Comparison of ENCODE assay signal across 27 cellular contexts in the genomic region with DNA sequence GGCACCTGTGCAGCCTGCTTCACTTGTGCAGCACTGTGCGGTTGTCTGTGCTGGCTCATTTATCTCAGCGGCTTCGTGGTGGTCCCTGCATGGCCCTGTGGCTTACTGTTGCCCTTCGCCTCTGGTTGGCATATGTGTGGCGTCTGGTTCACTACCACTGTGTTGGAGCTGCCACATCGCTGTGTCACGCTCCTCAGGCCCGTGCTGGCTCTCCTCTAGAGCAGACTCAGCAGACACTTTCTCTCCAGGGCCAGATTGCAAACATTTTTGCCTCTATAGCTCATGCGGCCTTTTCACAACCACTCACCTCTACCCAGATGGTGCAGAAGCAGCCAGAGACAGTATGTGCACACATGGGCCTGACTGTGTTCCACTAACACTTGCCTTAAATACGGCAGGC.
"Had no signal": no experiment of that assay in that cellular context is flagged by ENCODE, and none has a peak within 500 bp of the region (broad histone marks: within the 10 kb centered on the region; RNA-seq: fewer than 3 reads in every experiment).

No MANE protein-coding gene starts in this region.

- H3K27ac ChIP-seq: coronary artery, esophagus squamous epithelium, gastroesophageal sphincter, heart left ventricle, neutrophil, parathyroid adenoma, SK-N-MC, skin epidermis, thoracic aorta, upper lobe of left lung, VCaP had no signal

- H3K4me3 ChIP-seq: coronary artery, esophagus squamous epithelium, gastroesophageal sphincter, heart left ventricle, SK-N-MC, skin epidermis, thoracic aorta, upper lobe of left lung had no signal

- H3K27me3 ChIP-seq: esophagus squamous epithelium, gastroesophageal sphincter, heart left ventricle, neutrophil, upper lobe of left lung had no signal

- ATAC-seq: activated CD4-positive, CD25-positive, alpha-beta regulatory T cell treated with anti-CD3 and anti-CD28 coated beads, Interleukin-2, amount 50 U/mL, for 24 hours; activated T-cell treated with anti-CD3 and anti-CD28 coated beads, Interleukin-2, amount 50 U/mL, for 4 hours; gastroesophageal sphincter; natural killer cell treated with Interleukin-12 subunit alpha and Interleukin-12 subunit beta and Interleukin-15 and Interleukin-18, amount 100 ng/mL, for 72 hours; T-helper 17 cell had no signal

- H3K27ac Mint-ChIP-seq: activated CD4-positive, alpha-beta memory T cell treated with anti-CD3 and anti-CD28 coated beads, Interleukin-2, amount 10 ng/mL, durations not matched to agents 7 days and 5 days; activated CD4-positive, alpha-beta T cell treated with anti-CD3 and anti-CD28 coated beads, Interleukin-2, amount 10 ng/mL, durations not matched to agents 24 days and 14 days; activated naive CD4-positive, alpha-beta T cell treated with anti-CD3 and anti-CD28 coated beads, Interleukin-2, amount 50 U/mL, for 24 hours; activated T-helper 2 cell treated with anti-CD3 and anti-CD28 coated beads, Interferon-gamma antibody, Interleukin-2, Interleukin-4, amounts not matched to agents 10 μg/mL and 5 μg/mL and 100 μg/mL, durations not matched to agents 14 hours and 24 hours and 36 hours; endodermal cell; natural killer cell treated with Interleukin-12 subunit alpha and Interleukin-12 subunit beta and Interleukin-15 and Interleukin-18, amount 100 ng/mL, for 72 hours had no signal

- H3K27me3 Mint-ChIP-seq: activated CD4-positive, alpha-beta memory T cell treated with anti-CD3 and anti-CD28 coated beads, Interleukin-2, amount 10 ng/mL, durations not matched to agents 7 days and 5 days; activated CD4-positive, alpha-beta T cell treated with anti-CD3 and anti-CD28 coated beads, Interleukin-2, amount 10 ng/mL, durations not matched to agents 24 days and 14 days; activated naive CD4-positive, alpha-beta T cell treated with anti-CD3 and anti-CD28 coated beads, Interleukin-2, amount 50 U/mL, for 24 hours; brain; natural killer cell treated with Interleukin-12 subunit alpha and Interleukin-12 subunit beta and Interleukin-15 and Interleukin-18, amount 100 ng/mL, for 72 hours; T-helper 17 cell had no signal

- H3K4me3 Mint-ChIP-seq: activated CD4-positive, alpha-beta memory T cell treated with anti-CD3 and anti-CD28 coated beads, Interleukin-2, amount 10 ng/mL, durations not matched to agents 7 days and 5 days; activated CD4-positive, alpha-beta T cell treated with anti-CD3 and anti-CD28 coated beads, Interleukin-2, amount 10 ng/mL, durations not matched to agents 24 days and 14 days; activated naive CD4-positive, alpha-beta T cell treated with anti-CD3 and anti-CD28 coated beads, Interleukin-2, amount 50 U/mL, for 24 hours; activated T-cell treated with anti-CD3 and anti-CD28 coated beads, Interleukin-2, amount 50 U/mL, for 4 hours; brain; endodermal cell; natural killer cell treated with Interleukin-12 subunit alpha and Interleukin-12 subunit beta and Interleukin-15 and Interleukin-18, amount 100 ng/mL, for 72 hours; T-helper 17 cell had no signal

- DNase-seq: activated CD4-positive, alpha-beta memory T cell treated with anti-CD3 and anti-CD28 coated beads, Interleukin-2, amount 10 ng/mL, durations not matched to agents 7 days and 5 days; activated CD4-positive, alpha-beta T cell treated with anti-CD3 and anti-CD28 coated beads, Interleukin-2, amount 10 ng/mL, durations not matched to agents 24 days and 14 days; activated T-cell treated with anti-CD3 and anti-CD28 coated beads, Interleukin-2, amount 50 U/mL, for 4 hours; endodermal cell; esophagus squamous epithelium; heart left ventricle; islet precursor cell; left cardiac atrium; right cardiac atrium; stimulated activated CD4-positive, alpha-beta T cell treated with anti-CD3 and anti-CD28 coated beads, Interleukin-15, amount 100 ng/mL, for 24 hours; stimulated activated naive CD4-positive, alpha-beta T cell; SW 1271; T-helper 17 cell; upper lobe of left lung had no signal

- H3K9ac ChIP-seq: parathyroid adenoma had no signal

- H3K9me3 Mint-ChIP-seq: activated CD4-positive, alpha-beta memory T cell treated with anti-CD3 and anti-CD28 coated beads, Interleukin-2, amount 10 ng/mL, durations not matched to agents 7 days and 5 days; activated CD4-positive, alpha-beta T cell treated with anti-CD3 and anti-CD28 coated beads, Interleukin-2, amount 10 ng/mL, durations not matched to agents 24 days and 14 days; activated naive CD4-positive, alpha-beta T cell treated with anti-CD3 and anti-CD28 coated beads, Interleukin-2, amount 50 U/mL, for 24 hours; activated T-cell treated with anti-CD3 and anti-CD28 coated beads, Interleukin-2, amount 50 U/mL, for 4 hours; activated T-helper 2 cell treated with anti-CD3 and anti-CD28 coated beads, Interferon-gamma antibody, Interleukin-2, Interleukin-4, amounts not matched to agents 10 μg/mL and 5 μg/mL and 100 μg/mL, durations not matched to agents 14 hours and 24 hours and 36 hours; brain; endodermal cell; natural killer cell treated with Interleukin-12 subunit alpha and Interleukin-12 subunit beta and Interleukin-15 and Interleukin-18, amount 100 ng/mL, for 72 hours had no signal

- H2AFZ ChIP-seq: parathyroid adenoma had no signal

- H3K4me1 ChIP-seq: parathyroid adenoma had no signal

- H3K9me3 ChIP-seq: esophagus squamous epithelium, gastroesophageal sphincter, heart left ventricle, neutrophil, thoracic aorta, upper lobe of left lung had no signal
